1 cellular context compared by ENCODE assay signal in genomic region chr5:124651663-124652513, GRCh38.
TF ChIP-seq lines count a peak whose summit lies in the region.

No MANE protein-coding gene starts in this region.

TF ChIP-seq in HEK293, 187 proteins besides CTCF, POLR2A, EP300 and RAD21 (continues in another document):
- peak; percentile 78 for TF ChIP-seq PATZ1 (tag by site-specific recombination; IDR thresholded peaks at IDR 0.05)
- TF ChIP-seq FEZF1 (tag by site-specific recombination; IDR thresholded peaks at IDR 0.05), result peak; percentile 98
- no peak for TF ChIP-seq WT1 (tag by site-specific recombination; IDR thresholded peaks at IDR 0.05)
- TF ChIP-seq INSM2 (tag by site-specific recombination; IDR thresholded peaks at IDR 0.05), result no peak; the same call in 1 of the 2 replicates
- TF ChIP-seq AEBP2 (tag by site-specific recombination; IDR thresholded peaks at IDR 0.05; ENCODE audit: borderline replicate concordance), result no peak
- TF ChIP-seq BCL6B (tag by site-specific recombination; IDR thresholded peaks at IDR 0.05), result no peak
- TF ChIP-seq ZBTB10 (tag by site-specific recombination; IDR thresholded peaks at IDR 0.05), result no peak
- no peak for TF ChIP-seq ZNF16 (tag by site-specific recombination; IDR thresholded peaks at IDR 0.05; ENCODE audit: low read depth)
- TF ChIP-seq ZNF596 (tag by site-specific recombination; IDR thresholded peaks at IDR 0.05), result peak; percentile 31; the same call in 1 of the 2 replicates
- no peak for TF ChIP-seq ZNF223 (tag by site-specific recombination; IDR thresholded peaks at IDR 0.05)
- TF ChIP-seq ZNF280C (tag by site-specific recombination; IDR thresholded peaks at IDR 0.05), result no peak
- peak; percentile 82 for TF ChIP-seq ZNF501 (tag by site-specific recombination; IDR thresholded peaks at IDR 0.05)
- TF ChIP-seq ZNF677 (tag by site-specific recombination; IDR thresholded peaks at IDR 0.05), result no peak
- no peak for TF ChIP-seq ZNF138 (tag by site-specific recombination; IDR thresholded peaks at IDR 0.05; ENCODE audit: borderline replicate concordance)
- no peak for TF ChIP-seq ZNF555 (tag by site-specific recombination; conservative IDR thresholded peaks at IDR 0.05)
- no peak; the same call in 1 of the 2 replicates for TF ChIP-seq ZNF513 (tag by site-specific recombination; IDR thresholded peaks at IDR 0.05)
- TF ChIP-seq HOXC10 (CRISPR knock-in tag; IDR thresholded peaks at IDR 0.05), result no peak
- no peak for TF ChIP-seq BCL11A (tag by site-specific recombination; IDR thresholded peaks at IDR 0.05; ENCODE audit: low read depth)
- no peak for TF ChIP-seq ZNF26 (tag by site-specific recombination; IDR thresholded peaks at IDR 0.05)
- TF ChIP-seq ZBTB1 (tag by site-specific recombination; IDR thresholded peaks at IDR 0.05), result peak; percentile 65; the same call in 1 of the 2 replicates
- no peak for TF ChIP-seq KLF1 (tag by site-specific recombination; IDR thresholded peaks at IDR 0.05)
- no peak for TF ChIP-seq ZNF707 (tag by site-specific recombination; IDR thresholded peaks at IDR 0.05)
- no peak for TF ChIP-seq ZNF23 (tag by site-specific recombination; IDR thresholded peaks at IDR 0.05; ENCODE audit: borderline replicate concordance)
- no peak for TF ChIP-seq ZNF404 (tag by site-specific recombination; IDR thresholded peaks at IDR 0.05)
- no peak for TF ChIP-seq ZNF747 (tag by site-specific recombination; IDR thresholded peaks at IDR 0.05)
- no peak for TF ChIP-seq ZNF449 (tag by site-specific recombination; IDR thresholded peaks at IDR 0.05)
- TF ChIP-seq ZNF621 (tag by site-specific recombination; IDR thresholded peaks at IDR 0.05), result no peak
- peak; percentile 88 for TF ChIP-seq ZBTB17 (tag by site-specific recombination; IDR thresholded peaks at IDR 0.05)
- no peak for TF ChIP-seq ZBTB21 (tag by site-specific recombination; IDR thresholded peaks at IDR 0.05)
- TF ChIP-seq ZNF280D (tag by site-specific recombination; IDR thresholded peaks at IDR 0.05), result no peak
- peak; percentile 15; the same call in 1 of the 2 replicates for TF ChIP-seq GFI1B (tag by site-specific recombination; IDR thresholded peaks at IDR 0.05)
- no peak for TF ChIP-seq ZNF830 (tag by site-specific recombination; IDR thresholded peaks at IDR 0.05; ENCODE audit: low read depth)
- 0 out of 2 replicates have a peak, but pooled peaks have one; percentile 39 for TF ChIP-seq REPIN1 (tag by site-specific recombination; IDR thresholded peaks at IDR 0.05; ENCODE audit: low read depth)
- TF ChIP-seq ZNF366 (tag by site-specific recombination; conservative IDR thresholded peaks at IDR 0.05), result no peak; the same call in 1 of the 2 replicates
- peak; percentile 69; the same call in 1 of the 2 replicates for TF ChIP-seq GLI2 (tag by site-specific recombination; IDR thresholded peaks at IDR 0.05; ENCODE audit: borderline replicate concordance, low read depth)
- TF ChIP-seq ZNF664 (tag by site-specific recombination; IDR thresholded peaks at IDR 0.05), result 0 out of 2 replicates have a peak, but pooled peaks have one; percentile 47
- TF ChIP-seq ZNF350 (tag by site-specific recombination; IDR thresholded peaks at IDR 0.05), result no peak
- TF ChIP-seq ZNF701 (tag by site-specific recombination; IDR thresholded peaks at IDR 0.05), result no peak
- peak; percentile 35; the same call in 1 of the 2 replicates for TF ChIP-seq YY1 (tag by site-specific recombination; IDR thresholded peaks at IDR 0.05)
- TF ChIP-seq ZNF510 (tag by site-specific recombination; IDR thresholded peaks at IDR 0.05; ENCODE audit: insufficient replicate concordance), result no peak
- TF ChIP-seq ZNF274 (IDR thresholded peaks at IDR 0.05; ENCODE audit: low read length), result no peak
- no peak for TF ChIP-seq ZNF274 (tag by site-specific recombination; IDR thresholded peaks at IDR 0.05; ENCODE audit: borderline replicate concordance)
- no peak for TF ChIP-seq ZNF155 (tag by site-specific recombination; IDR thresholded peaks at IDR 0.05)
- peak; percentile 92 for TF ChIP-seq ZBTB48 (tag by site-specific recombination; IDR thresholded peaks at IDR 0.05)
- TF ChIP-seq ZIC2 (tag by site-specific recombination; IDR thresholded peaks at IDR 0.05), result peak; percentile 78
